Comparison of ENCODE assay signal across 31 cellular contexts in genomic region chr15:79496838-79497237, GRCh38.
"Had no signal": no experiment of that assay in that cellular context is flagged by ENCODE, and none has a peak within 500 bp of the region (broad histone marks: within the 10 kb centered on the region; RNA-seq: fewer than 3 reads in every experiment).

No MANE protein-coding gene starts in this region.

- H3K27ac ChIP-seq: adrenal gland, body of pancreas, brain microvascular endothelial cell, breast epithelium, VCaP had no signal

- H3K36me3 ChIP-seq: adrenal gland, brain microvascular endothelial cell, breast epithelium had no signal

- ATAC-seq: activated CD8-positive, alpha-beta T cell treated with anti-CD3 and anti-CD28 coated beads for 36 hours; activated naive CD4-positive, alpha-beta T cell treated with anti-CD3 and anti-CD28 coated beads, Interleukin-2, amount 50 U/mL, for 72 hours; activated T-cell treated with anti-CD3 and anti-CD28 coated beads, Interleukin-2, amount 50 U/mL, for 4 hours; activated T-cell treated with anti-CD3 and anti-CD28 coated beads, Interleukin-2, amount 50 U/mL, for 72 hours; activated T-helper 17 cell treated with anti-CD3 and anti-CD28 coated beads, Interleukin-2, amount 50 U/mL, for 72 hours; body of pancreas had no signal

- DNase-seq: activated B cell treated with CpG ODN at 0.5 μM for 24 hours; activated CD4-positive, alpha-beta memory T cell treated with anti-CD3 and anti-CD28 coated beads for 36 hours; activated CD4-positive, alpha-beta T cell treated with anti-CD3 and anti-CD28 coated beads for 4 hours; activated CD4-positive, alpha-beta T cell treated with anti-CD3 and anti-CD28 coated beads, Interleukin-2, amount 50 U/mL, for 1 hour; activated CD4-positive, alpha-beta T cell treated with anti-CD3 and anti-CD28 coated beads, Interleukin-2, amount 50 U/mL, for 4 hours; activated CD4-positive, CD25-positive, alpha-beta regulatory T cell treated with anti-CD3 and anti-CD28 coated beads, Interleukin-2, amount 50 U/mL, for 72 hours; activated CD8-positive, alpha-beta memory T cell treated with anti-CD3 and anti-CD28 coated beads, Interleukin-2, amount 50 U/mL, for 4 hours; activated CD8-positive, alpha-beta T cell treated with anti-CD3 and anti-CD28 coated beads for 36 hours; activated effector memory CD4-positive, alpha-beta T cell treated with anti-CD3 and anti-CD28 coated beads, Interleukin-2, amount 50 U/mL, for 16 hours; activated gamma-delta T cell treated with Interleukin-2 at 50 U/mL for 16 hours; activated naive CD4-positive, alpha-beta T cell; activated naive CD4-positive, alpha-beta T cell treated with anti-CD3 and anti-CD28 coated beads for 36 hours; activated naive CD4-positive, alpha-beta T cell treated with anti-CD3 and anti-CD28 coated beads, Interleukin-2, amount 50 U/mL, for 16 hours; activated naive CD8-positive, alpha-beta T cell treated with anti-CD3 and anti-CD28 coated beads for 36 hours; activated T-cell treated with anti-CD3 and anti-CD28 coated beads for 4 hours; activated T-cell treated with anti-CD3 and anti-CD28 coated beads, Interleukin-2, amount 50 U/mL, for 1 hour; activated T-cell treated with anti-CD3 and anti-CD28 coated beads, Interleukin-2, amount 50 U/mL, for 4 hours; activated T-cell treated with anti-CD3 and anti-CD28 coated beads, Interleukin-2, amount 50 U/mL, for 72 hours; adrenal gland; amniotic stem cell; aorta; body of pancreas; brain microvascular endothelial cell; central memory CD4-positive, alpha-beta T cell; T-helper 1 cell; T-helper 2 cell; T-helper 9 cell had no signal

- H3K4me3 ChIP-seq: adrenal gland, body of pancreas, breast epithelium had no signal

- H3K4me1 ChIP-seq: adrenal gland, breast epithelium had no signal

- H3K27me3 ChIP-seq: adrenal gland, body of pancreas, brain microvascular endothelial cell, breast epithelium had no signal

- H3K9me3 ChIP-seq: adrenal gland, body of pancreas, breast epithelium had no signal
